23 cellular contexts compared by ENCODE assay signal in genomic region chr1:16279186-16279585, GRCh38. TPM values are rescaled to one million over a fixed set of nuclear protein-coding genes. Genes with fewer than 3 reads are reported as not detected.
A peak's percentile ranks its signal among the peaks of the same experiment; 100 is the strongest.
DNase-seq lines count a peak whose midpoint lies in the region; ATAC-seq and TF ChIP-seq lines count a peak whose summit lies in the region.
"Had no signal": no experiment of that assay in that cellular context is flagged by ENCODE, and none has a peak within 500 bp of the region (broad histone marks: within the 10 kb centered on the region; RNA-seq: fewer than 3 reads in every experiment).

No MANE protein-coding gene starts in this region.

- H3K4me3 ChIP-seq in HEK293 (ENCODE audit: low read depth, low read length), result no peak overlapping the region
- no peak overlapping the region for H3K4me3 ChIP-seq in adrenal gland
- H3K4me3 ChIP-seq: A549; BLaER1 treated with 17β-estradiol and CSF1 and Interleukin-3, amounts not matched to agents 10 nM and 100 nM; GM23338 had no signal

- intact Hi-C loops in adrenal gland (cut with DNase I), result no loop called here

- no peaks in the 10 kb centered on the region for H3K27me3 ChIP-seq in adrenal gland
- H3K27me3 ChIP-seq: BE2C; BLaER1 treated with 17β-estradiol and CSF1 and Interleukin-3, amounts not matched to agents 10 nM and 100 nM had no signal

- TF ChIP-seq POLR2A in adrenal gland (IDR thresholded peaks at IDR 0.05), result no peak

- no peak for ATAC-seq in effector memory CD8-positive, alpha-beta T cell (replicated peaks)
- ATAC-seq in HG03045 (IDR thresholded peaks at IDR 0.05; ENCODE audit: unreplicated experiment), result no peak
- ATAC-seq: A549, GM23338, HCT116 had no signal

- H3K36me3 ChIP-seq in HEK293 (ENCODE audit: control insufficient read depth in 2 of 2, insufficient read depth in 1 of 2, low read length in 2 of 2) (peaks cover 0 to 4% of the 10 kb centered on the region in 2 experiments; a peak in 2 of 3 replicates), adrenal gland (replicated peaks in 1 of 2) (no peaks in the 10 kb centered on the region)
- H3K36me3 ChIP-seq: BE2C had no signal

- CTCF ChIA-PET in HEK293 (lab: Yijun Ruan, JAX), result no interaction called here

- no peak overlapping the region for H3K4me3 Mint-ChIP-seq in effector memory CD8-positive, alpha-beta T cell
- no peak overlapping the region for H3K4me3 Mint-ChIP-seq in progenitor cell of endocrine pancreas (ENCODE audit: low read depth)
- H3K4me3 Mint-ChIP-seq: CD14-positive monocyte; CD4-positive, alpha-beta T cell; GM23338; H9; HFFc6 had no signal

- H3K27me3 Mint-ChIP-seq in effector memory CD8-positive, alpha-beta T cell, result no peaks in the 10 kb centered on the region
- H3K27me3 Mint-ChIP-seq in progenitor cell of endocrine pancreas, result no peaks in the 10 kb centered on the region
- H3K27me3 Mint-ChIP-seq: CD4-positive, alpha-beta T cell had no signal

- H3K9me3 ChIP-seq in HEK293 (ENCODE audit: control insufficient read depth, insufficient read depth, low read depth, low read length) (no peaks in the 10 kb centered on the region), adrenal gland (replicated peaks in 1 of 3) (no peaks in the 10 kb centered on the region)
- H3K9me3 ChIP-seq: A549; BE2C; BLaER1 treated with 17β-estradiol and CSF1 and Interleukin-3, amounts not matched to agents 10 nM and 100 nM had no signal

- 69 to 88% (median 80%) methylated on average over 2 of the region's 2 CpGs for WGBS in adrenal gland, 4 donors

- H3K4me1 ChIP-seq in HEK293 (ENCODE audit: control insufficient read depth, insufficient read depth, low read length) (no peaks in the 10 kb centered on the region), adrenal gland (replicated peaks in 1 of 2) (peaks cover 4 to 13% of the 10 kb centered on the region in 2 donors)
- H3K4me1 ChIP-seq: A549, BE2C had no signal

- peak overlapping the region; percentile 62 to 66 for H3K27ac Mint-ChIP-seq in effector memory CD8-positive, alpha-beta T cell
- H3K27ac Mint-ChIP-seq in progenitor cell of endocrine pancreas, result peak overlapping the region; percentile 29
- H3K27ac Mint-ChIP-seq: CD4-positive, alpha-beta T cell; GM23338; H9; HFFc6 had no signal

- TF ChIP-seq CTCF in HEK293 (tag by site-specific recombination; IDR thresholded peaks at IDR 0.05), result no peak
- TF ChIP-seq CTCF in progenitor cell of endocrine pancreas (IDR thresholded peaks at IDR 0.05; ENCODE audit: unreplicated experiment), result no peak
- no peak for TF ChIP-seq CTCF in adrenal gland (IDR thresholded peaks at IDR 0.05)

- peaks cover 6 to 17% of the 10 kb centered on the region in 2 donors for H3K4me1 Mint-ChIP-seq in effector memory CD8-positive, alpha-beta T cell (ENCODE audit: low read depth in 2 of 2)
- peaks cover 5% of the 10 kb centered on the region for H3K4me1 Mint-ChIP-seq in progenitor cell of endocrine pancreas (ENCODE audit: low read depth)
- H3K4me1 Mint-ChIP-seq: GM23338, H9 had no signal

- H3K9me3 Mint-ChIP-seq in effector memory CD8-positive, alpha-beta T cell, result no peaks in the 10 kb centered on the region
- H3K9me3 Mint-ChIP-seq in progenitor cell of endocrine pancreas (ENCODE audit: low read depth), result no peaks in the 10 kb centered on the region
- H3K9me3 Mint-ChIP-seq: CD4-positive, alpha-beta T cell; GM23338; H9; HFFc6 had no signal

- H3K27ac ChIP-seq in HEK293 (ENCODE audit: extremely low read depth, low read depth, low read length) (no peak overlapping the region), adrenal gland (no peak overlapping the region)
- H3K27ac ChIP-seq: A549; BLaER1 treated with 17β-estradiol and CSF1 and Interleukin-3, amounts not matched to agents 10 nM and 100 nM had no signal

- POLR2A ChIA-PET in HEK293 (lab: Yijun Ruan, JAX), result no interaction called here

- H3K36me3 Mint-ChIP-seq in effector memory CD8-positive, alpha-beta T cell (ENCODE audit: insufficient read depth), result peaks cover 1% of the 10 kb centered on the region
- peaks cover 9% of the 10 kb centered on the region for H3K36me3 Mint-ChIP-seq in progenitor cell of endocrine pancreas (ENCODE audit: insufficient read depth)

- no peak for DNase-seq in effector memory CD8-positive, alpha-beta T cell
- DNase-seq in progenitor cell of endocrine pancreas (ENCODE audit: low spot score, unreplicated experiment) (no peak), NCI-H524 treated with DMSO at 0.1 percent for 48 hours (lab: John Stamatoyannopoulos, UW) (no peak), adrenal gland (no peak)
- DNase-seq: 8988T; ACHN; AML-193; BE2C; Calu3; CD4-positive, alpha-beta T cell; COR-L47; DMS53; DMS79 treated with DMSO at 0.1 percent for 48 hours; GF-D8; H9; HFFc6 had no signal

TF ChIP-seq in HEK293, 187 proteins besides CTCF, POLR2A, EP300 and RAD21:
- TF ChIP-seq GLI2 (tag by site-specific recombination; IDR thresholded peaks at IDR 0.05; ENCODE audit: borderline replicate concordance, low read depth), result no peak
- TF ChIP-seq ZNF121 (tag by site-specific recombination; IDR thresholded peaks at IDR 0.05), result 0 out of 2 replicates have a peak, but pooled peaks have one; percentile 23

RNA-seq across cellular contexts. Expression of gene CPLANE2, which starts 42.2 kb away (rescaled TPM):
- total RNA-seq in progenitor cell of endocrine pancreas (14.8 and 16.5 TPM in 2 replicates), adrenal gland (10 to 100 TPM; 10.5 to 21.3 (median 13.9) TPM)
- 1 to 10 TPM; 2.8 to 6.3 (median 3.0) TPM for polyA plus RNA-seq in adrenal gland
